1 cellular context compared by ENCODE assay signal in genomic region chr1:27380223-27380622, GRCh38.
TF ChIP-seq lines count a peak whose summit lies in the region.

No MANE protein-coding gene starts in this region.

TF ChIP-seq in HepG2, 621 proteins besides CTCF, POLR2A, EP300 and RAD21:
- TF ChIP-seq THAP11 (CRISPR knock-in tag; IDR thresholded peaks at IDR 0.05) (no peak), ZNF687 (CRISPR knock-in tag; IDR thresholded peaks at IDR 0.05) (0 out of 2 replicates have a peak, but pooled peaks have one; percentile 8)
TF ChIP-seq in HepG2: peak in this region for 1.
